21 cellular contexts compared by ENCODE assay signal in genomic region chr20:24970743-24971142, GRCh38. TPM values are rescaled to one million over a fixed set of nuclear protein-coding genes. Genes with fewer than 3 reads are reported as not detected.
A peak's percentile ranks its signal among the peaks of the same experiment; 100 is the strongest.
DNase-seq lines count a peak whose midpoint lies in the region; ATAC-seq and TF ChIP-seq lines count a peak whose summit lies in the region.
"Had no signal": no experiment of that assay in that cellular context is flagged by ENCODE, and none has a peak within 500 bp of the region (broad histone marks: within the 10 kb centered on the region; RNA-seq: fewer than 3 reads in every experiment).

No MANE protein-coding gene starts in this region.

- peaks cover 74% of the 10 kb centered on the region for H3K36me3 ChIP-seq in OCI-LY7 (ENCODE audit: insufficient read depth, low read length)
- H3K36me3 ChIP-seq in breast epithelium, result no peaks in the 10 kb centered on the region

- CTCF ChIA-PET in OCI-LY7 (lab: Charles Lee; ENCODE audit: unreplicated experiment), result no interaction called here

- H3K4me1 ChIP-seq in OCI-LY7 (ENCODE audit: insufficient read depth, low read length, poor library complexity, severe bottlenecking) (no peaks in the 10 kb centered on the region), breast epithelium (no peaks in the 10 kb centered on the region)
- H3K4me1 ChIP-seq: SJSA1 had no signal

- H2AFZ ChIP-seq in OCI-LY7 (ENCODE audit: low read length), result no peak overlapping the region

- H3K4me3 Mint-ChIP-seq in activated naive CD8-positive, alpha-beta T cell treated with anti-CD3 and anti-CD28 coated beads, Interleukin-2, amount 10 ng/mL, durations not matched to agents 7 days and 5 days, result no peak overlapping the region
- H3K4me3 Mint-ChIP-seq in activated naive CD8-positive, alpha-beta T cell treated with anti-CD3 and anti-CD28 coated beads, Interleukin-2, amount 50 U/mL, for 24 hours, result no peak overlapping the region
- H3K4me3 Mint-ChIP-seq in dendritic cell treated with granulocyte-macrophage colony-stimulating factor and Interleukin-4, amounts not matched to agents 40 ng/mL and 50 ng/mL, for 4 days, result peak overlapping the region; percentile 30
- H3K4me3 Mint-ChIP-seq in nephron progenitor cell, result peak overlapping the region; percentile 36
- H3K4me3 Mint-ChIP-seq: activated naive CD4-positive, alpha-beta T cell treated with anti-CD3 and anti-CD28 coated beads, Interleukin-2, amount 50 U/mL, for 24 hours; activated T-helper 1 cell treated with anti-CD3 and anti-CD28 coated beads, Interleukin-12 subunit alpha, Interleukin-12 subunit beta, Interleukin-2, Interleukin-4 antibody, amounts not matched to agents 30 ng/mL and 10 ng/mL and 1 ng/mL, durations not matched to agents 14 hours and 24 hours and 36 hours; CD4-positive, alpha-beta T cell had no signal

- H3K27ac ChIP-seq in OCI-LY7 (ENCODE audit: low read depth, low read length, poor library complexity, severe bottlenecking), result no peak overlapping the region
- H3K27ac ChIP-seq in breast epithelium, result no peak overlapping the region
- H3K27ac ChIP-seq: SJSA1 had no signal

- H3K27ac Mint-ChIP-seq in activated naive CD8-positive, alpha-beta T cell treated with anti-CD3 and anti-CD28 coated beads, Interleukin-2, amount 10 ng/mL, durations not matched to agents 7 days and 5 days, result peak overlapping the region; percentile 35
- no peak overlapping the region for H3K27ac Mint-ChIP-seq in activated naive CD8-positive, alpha-beta T cell treated with anti-CD3 and anti-CD28 coated beads, Interleukin-2, amount 50 U/mL, for 24 hours
- peak overlapping the region; percentile 83 for H3K27ac Mint-ChIP-seq in dendritic cell treated with granulocyte-macrophage colony-stimulating factor and Interleukin-4, amounts not matched to agents 40 ng/mL and 50 ng/mL, for 4 days
- peak overlapping the region; percentile 78 for H3K27ac Mint-ChIP-seq in nephron progenitor cell
- H3K27ac Mint-ChIP-seq: activated naive CD4-positive, alpha-beta T cell treated with anti-CD3 and anti-CD28 coated beads, Interleukin-2, amount 50 U/mL, for 24 hours; activated T-helper 1 cell treated with anti-CD3 and anti-CD28 coated beads, Interleukin-12 subunit alpha, Interleukin-12 subunit beta, Interleukin-2, Interleukin-4 antibody, amounts not matched to agents 30 ng/mL and 10 ng/mL and 1 ng/mL, durations not matched to agents 14 hours and 24 hours and 36 hours; CD4-positive, alpha-beta T cell had no signal

- H3K9me3 ChIP-seq in OCI-LY7 (ENCODE audit: low read length) (peaks cover 4% of the 10 kb centered on the region; the same call in 1 of the 2 replicates), breast epithelium (no peaks in the 10 kb centered on the region)
- H3K9me3 ChIP-seq: SJSA1 had no signal

- H3K4me1 Mint-ChIP-seq in activated naive CD8-positive, alpha-beta T cell treated with anti-CD3 and anti-CD28 coated beads, Interleukin-2, amount 10 ng/mL, durations not matched to agents 7 days and 5 days, result no peaks in the 10 kb centered on the region
- H3K4me1 Mint-ChIP-seq in activated naive CD8-positive, alpha-beta T cell treated with anti-CD3 and anti-CD28 coated beads, Interleukin-2, amount 50 U/mL, for 24 hours, result peaks cover 2% of the 10 kb centered on the region
- peaks cover 51% of the 10 kb centered on the region for H3K4me1 Mint-ChIP-seq in dendritic cell treated with granulocyte-macrophage colony-stimulating factor and Interleukin-4, amounts not matched to agents 40 ng/mL and 50 ng/mL, for 4 days (ENCODE audit: low read depth)
- H3K4me1 Mint-ChIP-seq in nephron progenitor cell, result peaks cover 19% of the 10 kb centered on the region

- no peaks in the 10 kb centered on the region for H3K9me2 ChIP-seq in OCI-LY7 (ENCODE audit: insufficient read depth, low read length)

- H3K79me2 ChIP-seq in OCI-LY7 (ENCODE audit: insufficient read depth, low read depth, low read length), result no peaks in the 10 kb centered on the region

- no peak overlapping the region for H3K4me3 ChIP-seq in OCI-LY7 (ENCODE audit: low read depth, low read length, poor library complexity, severe bottlenecking)
- no peak overlapping the region for H3K4me3 ChIP-seq in breast epithelium
- H3K4me3 ChIP-seq: K562, SJSA1 had no signal

- intact Hi-C loops in dendritic cell treated with granulocyte-macrophage colony-stimulating factor and Interleukin-4, amounts not matched to agents 40 ng/mL and 50 ng/mL, for 4 days (cut with micrococcal nuclease), result no loop called here
- intact Hi-C loops in OCI-LY7 (cut with micrococcal nuclease; ENCODE audit: unreplicated experiment), result no loop called here
- intact Hi-C loops in breast epithelium (cut with DNase I; ENCODE audit: low total_unique reads), result no loop called here

- TF ChIP-seq CTCF in nephron progenitor cell (IDR thresholded peaks at IDR 0.05) (no peak), OCI-LY7 (conservative IDR thresholded peaks at IDR 0.05; ENCODE audit: low read length) (no peak), breast epithelium (IDR thresholded peaks at IDR 0.05) (no peak)

- peaks cover 42% of the 10 kb centered on the region for H3K36me3 Mint-ChIP-seq in activated naive CD8-positive, alpha-beta T cell treated with anti-CD3 and anti-CD28 coated beads, Interleukin-2, amount 10 ng/mL, durations not matched to agents 7 days and 5 days
- H3K36me3 Mint-ChIP-seq in activated naive CD8-positive, alpha-beta T cell treated with anti-CD3 and anti-CD28 coated beads, Interleukin-2, amount 50 U/mL, for 24 hours (ENCODE audit: low read depth), result peaks cover 67% of the 10 kb centered on the region
- H3K36me3 Mint-ChIP-seq in dendritic cell treated with granulocyte-macrophage colony-stimulating factor and Interleukin-4, amounts not matched to agents 40 ng/mL and 50 ng/mL, for 4 days (ENCODE audit: low read depth), result peaks cover 99% of the 10 kb centered on the region
- H3K36me3 Mint-ChIP-seq in nephron progenitor cell (ENCODE audit: low read depth), result peaks cover 82% of the 10 kb centered on the region

- no peaks in the 10 kb centered on the region for H4K20me1 ChIP-seq in OCI-LY7 (ENCODE audit: insufficient read depth, low read length)

- H3K4me2 ChIP-seq in OCI-LY7 (ENCODE audit: low read length), result no peak overlapping the region

- H3K27me3 Mint-ChIP-seq in activated naive CD8-positive, alpha-beta T cell treated with anti-CD3 and anti-CD28 coated beads, Interleukin-2, amount 10 ng/mL, durations not matched to agents 7 days and 5 days, result no peaks in the 10 kb centered on the region
- no peaks in the 10 kb centered on the region for H3K27me3 Mint-ChIP-seq in activated naive CD8-positive, alpha-beta T cell treated with anti-CD3 and anti-CD28 coated beads, Interleukin-2, amount 50 U/mL, for 24 hours
- no peaks in the 10 kb centered on the region for H3K27me3 Mint-ChIP-seq in dendritic cell treated with granulocyte-macrophage colony-stimulating factor and Interleukin-4, amounts not matched to agents 40 ng/mL and 50 ng/mL, for 4 days
- no peaks in the 10 kb centered on the region for H3K27me3 Mint-ChIP-seq in nephron progenitor cell (ENCODE audit: low read depth, poor library complexity)
- H3K27me3 Mint-ChIP-seq: activated naive CD4-positive, alpha-beta T cell treated with anti-CD3 and anti-CD28 coated beads, Interleukin-2, amount 50 U/mL, for 24 hours; CD4-positive, alpha-beta T cell had no signal

- ATAC-seq in activated naive CD8-positive, alpha-beta T cell treated with anti-CD3 and anti-CD28 coated beads, Interleukin-2, amount 10 ng/mL, durations not matched to agents 7 days and 5 days (ENCODE audit: low read depth), result no peak
- no peak for ATAC-seq in activated naive CD8-positive, alpha-beta T cell treated with anti-CD3 and anti-CD28 coated beads, Interleukin-2, amount 50 U/mL, for 24 hours
- no peak for ATAC-seq in HG03520 (IDR thresholded peaks at IDR 0.05; ENCODE audit: unreplicated experiment)
- ATAC-seq: K562, Panc1 had no signal

- no peak for TF ChIP-seq POLR2A in breast epithelium (IDR thresholded peaks at IDR 0.05)

- DNase-seq in activated naive CD8-positive, alpha-beta T cell treated with anti-CD3 and anti-CD28 coated beads, Interleukin-2, amount 10 ng/mL, durations not matched to agents 7 days and 5 days, result no peak
- no peak for DNase-seq in activated naive CD8-positive, alpha-beta T cell treated with anti-CD3 and anti-CD28 coated beads, Interleukin-2, amount 50 U/mL, for 24 hours
- DNase-seq in nephron progenitor cell (no peak), MV-4-11 (lab: John Stamatoyannopoulos, UW) (no peak), OCI-LY7 (ENCODE audit: low spot score) (no peak), breast epithelium (ENCODE audit: low spot score in 2 of 2) (no peak)
- DNase-seq: DMS153, GDM1, midbrain, NCI-H1694, NCI-H748 treated with DMSO at 0.1 percent for 48 hours had no signal

- peaks cover 3% of the 10 kb centered on the region for H3K9me3 Mint-ChIP-seq in activated naive CD8-positive, alpha-beta T cell treated with anti-CD3 and anti-CD28 coated beads, Interleukin-2, amount 10 ng/mL, durations not matched to agents 7 days and 5 days
- peaks cover 5% of the 10 kb centered on the region for H3K9me3 Mint-ChIP-seq in activated naive CD8-positive, alpha-beta T cell treated with anti-CD3 and anti-CD28 coated beads, Interleukin-2, amount 50 U/mL, for 24 hours
- no peaks in the 10 kb centered on the region for H3K9me3 Mint-ChIP-seq in dendritic cell treated with granulocyte-macrophage colony-stimulating factor and Interleukin-4, amounts not matched to agents 40 ng/mL and 50 ng/mL, for 4 days
- H3K9me3 Mint-ChIP-seq in nephron progenitor cell, result peaks cover 19% of the 10 kb centered on the region
- H3K9me3 Mint-ChIP-seq: activated naive CD4-positive, alpha-beta T cell treated with anti-CD3 and anti-CD28 coated beads, Interleukin-2, amount 50 U/mL, for 24 hours; CD4-positive, alpha-beta T cell had no signal

- H3K27me3 ChIP-seq in breast epithelium, result no peaks in the 10 kb centered on the region
- H3K27me3 ChIP-seq: SJSA1 had no signal

- no TSS peak for BruUV-seq in OCI-LY7 (replicated peaks; lab: Mats Ljungman, UMichigan)

- POLR2A ChIA-PET in activated naive CD8-positive, alpha-beta T cell treated with anti-CD3 and anti-CD28 coated beads, Interleukin-2, amount 10 ng/mL, durations not matched to agents 7 days and 5 days (lab: Charles Lee), result no interaction called here
- POLR2A ChIA-PET in OCI-LY7 (lab: Charles Lee), result no interaction called here

RNA-seq across cellular contexts. Expression of gene CST7, which starts 21.7 kb away (rescaled TPM):
- total RNA-seq in activated naive CD8-positive, alpha-beta T cell treated with anti-CD3 and anti-CD28 coated beads, Interleukin-2, amount 10 ng/mL, durations not matched to agents 7 days and 5 days, result 10 to 100 TPM; 92.0 to 92.4 TPM
- not detected in 2 replicates for total RNA-seq in OCI-LY7 (2014; rRNA removed; shearing (Covaris generic))
- not detected in 2 replicates for total RNA-seq in OCI-LY7 (2022)
- total RNA-seq in breast epithelium, result 1 to 10 TPM in 2 of 3 donors, under 1 TPM in 1; 0.33 to 2.5 (median 1.8) TPM
- total RNA-seq: chondrocyte, glomerular endothelial cell, K562, SJSA1 had no signal

RNA-seq across cellular contexts. Expression of gene APMAP, which starts 21.8 kb away (rescaled TPM):
- total RNA-seq in activated naive CD8-positive, alpha-beta T cell treated with anti-CD3 and anti-CD28 coated beads, Interleukin-2, amount 10 ng/mL, durations not matched to agents 7 days and 5 days, result 10 to 100 TPM; 60.7 to 64.6 TPM
- total RNA-seq in OCI-LY7 (2014; rRNA removed; shearing (Covaris generic)), result 27.7 and 29.0 TPM in 2 replicates
- total RNA-seq in OCI-LY7 (2022), result 24.3 and 28.0 TPM in 2 replicates
- 100 to 1,000 TPM in 2 of 3 donors, 10 to 100 TPM in 1; 83.2 to 184 (median 101) TPM for total RNA-seq in breast epithelium

Comparison
In these comparisons a context has a peak if more than half of its experiments do, and no peak if none do; other contexts are left out.
1. H3K4me3 Mint-ChIP-seq: peak in dendritic cell treated with granulocyte-macrophage colony-stimulating factor and Interleukin-4, amounts not matched to agents 40 ng/mL and 50 ng/mL, for 4 days (single experiment) and nephron progenitor cell (single experiment); none in activated naive CD8-positive, alpha-beta T cell treated with anti-CD3 and anti-CD28 coated beads, Interleukin-2, amount 10 ng/mL, durations not matched to agents 7 days and 5 days (single experiment) and activated naive CD8-positive, alpha-beta T cell treated with anti-CD3 and anti-CD28 coated beads, Interleukin-2, amount 50 U/mL, for 24 hours (single experiment).
2. RNA of gene CST7, which starts 21.7 kb away (total RNA-seq): 92.0 to 92.4 TPM in activated naive CD8-positive, alpha-beta T cell treated with anti-CD3 and anti-CD28 coated beads, Interleukin-2, amount 10 ng/mL, durations not matched to agents 7 days and 5 days; 0.33 to 2.5 TPM in breast epithelium and not detected in OCI-LY7; every median in the first group is over 10 times any median in the second.